In the genomic region with DNA sequence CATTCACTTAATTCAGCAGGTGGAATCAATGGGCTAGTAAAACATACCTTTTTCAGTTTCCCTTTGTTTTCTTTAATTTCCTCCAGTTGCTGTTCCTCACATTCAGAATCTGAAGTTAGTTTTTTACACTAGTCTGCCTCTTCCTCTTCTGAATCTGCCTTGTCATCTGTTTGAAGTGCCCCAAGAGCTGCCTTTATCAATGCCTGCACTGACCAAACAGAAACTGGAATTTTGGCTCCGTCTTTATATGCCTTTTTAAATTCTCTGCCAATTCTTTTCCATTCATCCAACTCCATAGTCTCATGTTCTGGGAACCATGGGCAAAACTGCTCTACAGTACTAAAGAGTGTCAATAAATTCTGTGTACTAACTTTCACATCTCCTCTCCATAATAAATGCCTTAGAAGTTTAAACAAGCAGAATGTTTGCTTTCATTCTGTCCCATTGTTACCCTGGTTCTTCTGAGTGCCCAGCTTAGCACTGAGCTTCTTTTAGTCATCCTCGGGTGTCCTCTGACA, we compare ENCODE assay signal across 20 cellular contexts.
DNase-seq lines count a peak whose midpoint lies in the region; TF ChIP-seq lines count a peak whose summit lies in the region.
"Had no signal": no experiment of that assay in that cellular context is flagged by ENCODE, and none has a peak within 500 bp of the region (broad histone marks: within the 10 kb centered on the region; RNA-seq: fewer than 3 reads in every experiment).

No MANE protein-coding gene starts in this region.

- H3K4me3 ChIP-seq in endodermal cell (ENCODE audit: low read length) (peak overlapping the region; percentile 47), breast epithelium (no peak overlapping the region)
- H3K4me3 ChIP-seq: MG63 had no signal

- peaks cover 41% of the 10 kb centered on the region for H3K9me3 ChIP-seq in endodermal cell (ENCODE audit: control insufficient read depth, low read length)
- H3K9me3 ChIP-seq in breast epithelium, result no peaks in the 10 kb centered on the region
- H3K9me3 ChIP-seq: MG63 had no signal

- DNase-seq in NCI-H2029 (lab: John Stamatoyannopoulos, UW), result peak; percentile 5
- no peak for DNase-seq in NCI-H2029 treated with DMSO at 0.1 percent for 48 hours (lab: John Stamatoyannopoulos, UW)
- no peak for DNase-seq in endodermal cell
- DNase-seq in pons (ENCODE audit: low spot score), result peak; percentile 12
- DNase-seq in breast epithelium (ENCODE audit: low spot score in 2 of 2), result no peak
- DNase-seq in activated CD8-positive, alpha-beta memory T cell treated with anti-CD3 and anti-CD28 coated beads for 24 hours, result no peak
- no peak for DNase-seq in DMS 273 (lab: John Stamatoyannopoulos, UW; ENCODE audit: unreplicated experiment)
- DNase-seq: Calu3, DMS153, HCEC 1CT, KBM-7, MG63, NCI-H1048, NCI-H1436, NCI-H187, NCI-H446, NCI-H524 treated with DMSO at 0.1 percent for 48 hours, NCI-H82, SHP77 had no signal

- H3K4me1 Mint-ChIP-seq in endodermal cell, result peaks cover 10% of the 10 kb centered on the region

- H3K27me3 ChIP-seq in endodermal cell (ENCODE audit: control insufficient read depth, insufficient read depth, low read length, poor library complexity, severe bottlenecking), result no peaks in the 10 kb centered on the region
- H3K27me3 ChIP-seq in breast epithelium, result no peaks in the 10 kb centered on the region

- WGBS in endodermal cell (ENCODE audit: insufficient coverage in 1 of 2, insufficient read length in 1 of 2), 2 experiments, result 89 to 94% methylated on average over 2 of the region's 2 CpGs

- no peak overlapping the region for H3K9ac ChIP-seq in endodermal cell (ENCODE audit: extremely low read depth, low read length, poor library complexity, severe bottlenecking)

- H3K36me3 ChIP-seq in endodermal cell (ENCODE audit: control insufficient read depth, insufficient read depth, low read length), result no peaks in the 10 kb centered on the region
- no peaks in the 10 kb centered on the region for H3K36me3 ChIP-seq in breast epithelium
- H3K36me3 ChIP-seq: MG63 had no signal

- TF ChIP-seq POLR2A in breast epithelium (IDR thresholded peaks at IDR 0.05), result no peak

- no peak overlapping the region for H3K27ac Mint-ChIP-seq in endodermal cell

- H3K27me3 Mint-ChIP-seq in endodermal cell (ENCODE audit: insufficient read depth), result peaks cover 13% of the 10 kb centered on the region

- no peak overlapping the region for H3K4me3 Mint-ChIP-seq in endodermal cell

- H3K4me1 ChIP-seq in endodermal cell (ENCODE audit: control insufficient read depth, insufficient read depth, low read length) (no peaks in the 10 kb centered on the region), breast epithelium (no peaks in the 10 kb centered on the region)

- TF ChIP-seq CTCF in endodermal cell (conservative IDR thresholded peaks at IDR 0.05) (no peak), breast epithelium (IDR thresholded peaks at IDR 0.05) (no peak)

- peaks cover 28% of the 10 kb centered on the region for H3K9me3 Mint-ChIP-seq in endodermal cell

- H3K27ac ChIP-seq in endodermal cell (ENCODE audit: low read depth, low read length) (no peak overlapping the region), breast epithelium (no peak overlapping the region)
- H3K27ac ChIP-seq: RWPE1 had no signal

- intact Hi-C loops in breast epithelium (cut with DNase I; ENCODE audit: low total_unique reads), result no loop called here

- H3K36me3 Mint-ChIP-seq in endodermal cell (ENCODE audit: low read depth), result peaks cover 9% of the 10 kb centered on the region

Comparison
In these comparisons a context has a peak if more than half of its experiments do, and no peak if none do; other contexts are left out.
1. DNase-seq: peak in NCI-H2029 (single experiment) and pons (single experiment); none in NCI-H2029 treated with DMSO at 0.1 percent for 48 hours (single experiment), endodermal cell (single experiment), breast epithelium (0 of 2), activated CD8-positive, alpha-beta memory T cell treated with anti-CD3 and anti-CD28 coated beads for 24 hours (single experiment) and DMS 273 (single experiment).